Comparison of ENCODE assay signal across 20 cellular contexts in the genomic region with DNA sequence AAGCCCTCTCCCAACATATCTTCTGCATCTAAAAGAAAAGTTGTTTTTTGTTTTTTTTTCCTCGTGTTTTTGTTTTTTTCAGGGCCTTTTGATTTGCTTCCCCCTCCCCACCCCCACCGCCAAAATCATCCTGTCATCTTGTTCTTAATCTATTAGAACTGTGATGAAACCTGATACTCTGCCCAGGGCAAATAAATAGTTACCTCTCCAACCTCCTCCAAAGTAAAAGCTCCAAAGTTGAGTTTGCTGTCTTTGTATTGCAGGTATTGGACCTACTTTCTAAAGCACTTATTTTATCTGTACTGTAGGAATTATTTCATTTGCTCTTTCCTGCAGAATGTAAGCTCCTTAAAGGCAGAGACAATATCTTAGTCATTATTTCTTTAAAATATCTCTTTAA.
"Had no signal": no experiment of that assay in that cellular context is flagged by ENCODE, and none has a peak within 500 bp of the region (broad histone marks: within the 10 kb centered on the region; RNA-seq: fewer than 3 reads in every experiment).

No MANE protein-coding gene starts in this region.

- H3K4me3 Mint-ChIP-seq: activated CD4-positive, alpha-beta T cell treated with anti-CD3 and anti-CD28 coated beads, Interleukin-2, amount 10 ng/mL, durations not matched to agents 7 days and 5 days; activated T-helper 17 cell treated with anti-CD3 and anti-CD28 coated beads, Interleukin-2, amount 50 U/mL, for 72 hours; brain; dendritic cell treated with granulocyte-macrophage colony-stimulating factor and Interleukin-4, amounts not matched to agents 40 ng/mL and 50 ng/mL, for 4 days; naive B cell; stimulated activated effector memory CD8-positive, alpha-beta T cell treated with anti-CD3 and anti-CD28 coated beads, Interleukin-12 subunit alpha, Interleukin-12 subunit beta, amount 100 ng/mL, for 72 hours had no signal

- H3K27ac Mint-ChIP-seq: activated CD4-positive, alpha-beta T cell treated with anti-CD3 and anti-CD28 coated beads, Interleukin-2, amount 10 ng/mL, durations not matched to agents 7 days and 5 days; activated T-helper 17 cell treated with anti-CD3 and anti-CD28 coated beads, Interleukin-2, amount 50 U/mL, for 72 hours; dendritic cell treated with granulocyte-macrophage colony-stimulating factor and Interleukin-4, amounts not matched to agents 40 ng/mL and 50 ng/mL, for 4 days; naive B cell; stimulated activated effector memory CD8-positive, alpha-beta T cell treated with anti-CD3 and anti-CD28 coated beads, Interleukin-12 subunit alpha, Interleukin-12 subunit beta, amount 100 ng/mL, for 72 hours had no signal

- H3K27ac ChIP-seq: hepatocyte, neutrophil, tibial artery had no signal

- H3K9me3 ChIP-seq: neutrophil, tibial artery had no signal

- H3K27me3 ChIP-seq: hepatocyte, tibial artery had no signal

- DNase-seq: activated CD4-positive, alpha-beta T cell treated with anti-CD3 and anti-CD28 coated beads, Interleukin-2, amount 10 ng/mL, durations not matched to agents 7 days and 5 days; activated CD4-positive, CD25-positive, alpha-beta regulatory T cell; activated CD8-positive, alpha-beta memory T cell treated with anti-CD3 and anti-CD28 coated beads for 24 hours; activated naive CD4-positive, alpha-beta T cell treated with anti-CD3 and anti-CD28 coated beads, Interleukin-2, amount 50 U/mL, for 16 hours; activated T-cell treated with anti-CD3 and anti-CD28 coated beads for 4 hours; amniotic stem cell; cerebellar nuclear complex; erythroblast; kidney; midbrain; naive B cell; right cardiac atrium; tibial artery had no signal

- H3K36me3 ChIP-seq: neutrophil, tibial artery had no signal

- H3K4me3 ChIP-seq: hepatocyte, smooth muscle cell, tibial artery had no signal

- H3K9me3 Mint-ChIP-seq: activated CD4-positive, alpha-beta T cell treated with anti-CD3 and anti-CD28 coated beads, Interleukin-2, amount 10 ng/mL, durations not matched to agents 7 days and 5 days; activated T-helper 17 cell treated with anti-CD3 and anti-CD28 coated beads, Interleukin-2, amount 50 U/mL, for 72 hours; brain; dendritic cell treated with granulocyte-macrophage colony-stimulating factor and Interleukin-4, amounts not matched to agents 40 ng/mL and 50 ng/mL, for 4 days; stimulated activated effector memory CD8-positive, alpha-beta T cell treated with anti-CD3 and anti-CD28 coated beads, Interleukin-12 subunit alpha, Interleukin-12 subunit beta, amount 100 ng/mL, for 72 hours had no signal

- H3K27me3 Mint-ChIP-seq: activated CD4-positive, alpha-beta T cell treated with anti-CD3 and anti-CD28 coated beads, Interleukin-2, amount 10 ng/mL, durations not matched to agents 7 days and 5 days had no signal

- ATAC-seq: activated T-helper 17 cell treated with anti-CD3 and anti-CD28 coated beads, Interleukin-2, amount 50 U/mL, for 72 hours; right cardiac atrium; stimulated activated effector memory CD8-positive, alpha-beta T cell treated with anti-CD3 and anti-CD28 coated beads, Interleukin-12 subunit alpha, Interleukin-12 subunit beta, amount 100 ng/mL, for 72 hours had no signal

- H3K36me3 Mint-ChIP-seq: naive B cell; stimulated activated effector memory CD8-positive, alpha-beta T cell treated with anti-CD3 and anti-CD28 coated beads, Interleukin-12 subunit alpha, Interleukin-12 subunit beta, amount 100 ng/mL, for 72 hours had no signal

- H3K4me1 Mint-ChIP-seq: activated CD4-positive, alpha-beta T cell treated with anti-CD3 and anti-CD28 coated beads, Interleukin-2, amount 10 ng/mL, durations not matched to agents 7 days and 5 days; activated T-helper 17 cell treated with anti-CD3 and anti-CD28 coated beads, Interleukin-2, amount 50 U/mL, for 72 hours; naive B cell; stimulated activated effector memory CD8-positive, alpha-beta T cell treated with anti-CD3 and anti-CD28 coated beads, Interleukin-12 subunit alpha, Interleukin-12 subunit beta, amount 100 ng/mL, for 72 hours had no signal
